In the genomic region with DNA sequence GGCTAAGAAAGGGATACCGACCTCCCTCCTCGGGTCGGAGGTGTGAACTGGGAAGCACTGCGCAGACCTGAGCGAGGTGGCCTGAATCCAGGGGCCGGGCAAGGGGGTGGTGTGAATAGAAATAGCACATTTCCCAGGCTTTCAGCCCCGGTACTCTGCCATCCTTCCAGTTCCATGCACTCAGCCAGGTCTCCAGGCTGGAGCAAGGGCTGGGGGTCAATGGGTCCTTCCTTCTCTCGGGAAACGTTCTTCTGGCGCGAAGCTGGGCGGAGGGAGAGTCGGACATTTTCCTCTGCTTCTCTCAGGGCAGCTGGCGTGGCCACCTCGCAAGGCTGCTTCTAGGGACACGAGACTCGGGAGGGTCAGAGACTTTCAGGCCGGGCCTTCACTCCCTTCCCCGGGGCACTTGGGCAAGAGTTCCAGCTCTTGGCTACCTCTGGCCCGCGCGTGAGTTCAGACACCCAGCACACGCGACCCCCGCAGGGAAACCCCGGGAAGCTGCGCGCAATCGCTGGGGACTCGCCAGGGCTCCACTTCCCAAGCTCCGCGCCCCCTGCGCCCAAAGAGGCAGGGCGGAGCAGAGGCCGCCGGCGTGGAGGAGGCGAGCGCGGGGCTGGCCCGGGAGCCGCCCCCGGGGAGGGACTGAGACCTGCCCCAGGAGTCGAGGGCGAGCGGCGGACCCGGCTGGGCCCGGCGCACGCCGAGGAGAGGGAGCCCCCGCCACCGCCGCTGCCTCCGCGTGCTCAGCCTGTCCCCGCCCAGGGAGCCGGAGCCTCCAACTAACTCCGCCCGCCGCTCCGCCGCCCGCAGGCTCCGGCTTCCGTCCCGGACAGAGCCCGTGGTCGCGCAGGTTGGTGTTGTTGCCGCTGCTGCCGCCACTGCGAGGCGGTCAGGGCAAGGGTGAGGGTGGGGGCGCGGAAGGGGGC, we compare ENCODE assay signal across 8 cellular contexts. TPM values are rescaled to one million over a fixed set of nuclear protein-coding genes. Genes with fewer than 3 reads are reported as not detected.
A peak's percentile ranks its signal among the peaks of the same experiment; 100 is the strongest.
DNase-seq lines count a peak whose midpoint lies in the region; ATAC-seq and TF ChIP-seq lines count a peak whose summit lies in the region.

Gene PAM, plus strand, starts transcription at position 807 of the 926 bp plus-strand sequence. CDS start 110,891 bp downstream, outside the sequence.

- peak within 1 kb of the TSS; percentile 73 for H3K4me3 ChIP-seq in Caco-2 (ENCODE audit: low read depth, low read length)

- no peaks in the 10 kb centered on the region for H3K27me3 Mint-ChIP-seq in Caco-2 (ENCODE audit: insufficient read depth, unreplicated experiment)
- H3K27me3 Mint-ChIP-seq in stimulated activated memory B cell treated with anti-CD40 and anti-IgM and Interleukin-4, amounts not matched to agents 10 μg/mL and 1 μg/mL and 100 μg/mL, for 72 hours, result peaks cover 33% of the 10 kb centered on the region

- peak within 1 kb of the TSS; percentile 97 for H3K4me3 Mint-ChIP-seq in Caco-2 (ENCODE audit: unreplicated experiment)
- H3K4me3 Mint-ChIP-seq in stimulated activated memory B cell treated with anti-CD40 and anti-IgM and Interleukin-4, amounts not matched to agents 10 μg/mL and 1 μg/mL and 100 μg/mL, for 72 hours, result peak within 1 kb of the TSS; percentile 98

- H3K9me3 Mint-ChIP-seq in Caco-2 (ENCODE audit: unreplicated experiment), result no peaks in the 10 kb centered on the region
- H3K9me3 Mint-ChIP-seq in stimulated activated memory B cell treated with anti-CD40 and anti-IgM and Interleukin-4, amounts not matched to agents 10 μg/mL and 1 μg/mL and 100 μg/mL, for 72 hours, result no peaks in the 10 kb centered on the region

- peaks cover 3% of the 10 kb centered on the region; the same call in 1 of the 2 replicates for H3K4me1 ChIP-seq in Caco-2

- no peaks in the 10 kb centered on the region for H3K4me1 Mint-ChIP-seq in Caco-2 (ENCODE audit: low read depth, unreplicated experiment)
- peaks cover 27% of the 10 kb centered on the region for H3K4me1 Mint-ChIP-seq in stimulated activated memory B cell treated with anti-CD40 and anti-IgM and Interleukin-4, amounts not matched to agents 10 μg/mL and 1 μg/mL and 100 μg/mL, for 72 hours

- H3K36me3 Mint-ChIP-seq in Caco-2 (ENCODE audit: insufficient read depth, unreplicated experiment), result peaks cover 9% of the 10 kb centered on the region
- H3K36me3 Mint-ChIP-seq in stimulated activated memory B cell treated with anti-CD40 and anti-IgM and Interleukin-4, amounts not matched to agents 10 μg/mL and 1 μg/mL and 100 μg/mL, for 72 hours, result no peaks in the 10 kb centered on the region

- DNase-seq in Caco-2, result peak; percentile 82 to 85
- DNase-seq in activated T-cell treated with anti-CD3 and anti-CD28 coated beads, Interleukin-2, amount 50 U/mL, for 1 hour, result peak; percentile 75
- DNase-seq in erythroblast (lab: John Stamatoyannopoulos, UW), result peak; percentile 76 to 78
- peak; percentile 83 for DNase-seq in myocyte (ENCODE audit: low read depth)

- intact Hi-C loops in Caco-2 (cut with micrococcal nuclease; ENCODE audit: unreplicated experiment), result loop anchor here (2.0 kb wide), 1 partner anchor 366 kb away; the partner anchor contains the start of genes GIN1 and PPIP5K2

- TSS peak; percentile 17 for BruUV-seq in Caco-2 (replicated peaks; lab: Mats Ljungman, UMichigan)

- H3K36me3 ChIP-seq in Caco-2 (ENCODE audit: control insufficient read depth, insufficient read depth, low read length), result no peaks in the 10 kb centered on the region

- peak within 1 kb of the TSS; percentile 93 for H3K27ac Mint-ChIP-seq in Caco-2 (ENCODE audit: unreplicated experiment)
- peak within 1 kb of the TSS; percentile 86 for H3K27ac Mint-ChIP-seq in stimulated activated memory B cell treated with anti-CD40 and anti-IgM and Interleukin-4, amounts not matched to agents 10 μg/mL and 1 μg/mL and 100 μg/mL, for 72 hours

- POLR2A ChIA-PET in Caco-2 (lab: Charles Lee), result interaction anchor here (0.7 kb wide), 1 partner anchor 666 kb away, joined by 3 read pairs; no protein-coding TSS in a partner anchor

- TF ChIP-seq POLR2A in erythroblast (IDR thresholded peaks at IDR 0.05; ENCODE audit: low read length), result no peak

- ATAC-seq in GM19463 (IDR thresholded peaks at IDR 0.05; ENCODE audit: unreplicated experiment), result peak; percentile 82
- peak; percentile 46 for ATAC-seq in HG03575 (IDR thresholded peaks at IDR 0.05; ENCODE audit: extremely low read depth, insufficient number of reproducible peaks, low FRiP score, unreplicated experiment)
- ATAC-seq in stimulated activated memory B cell treated with anti-CD40 and anti-IgM and Interleukin-4, amounts not matched to agents 10 μg/mL and 1 μg/mL and 100 μg/mL, for 72 hours, result peak; percentile 89

- no peaks in the 10 kb centered on the region for H3K9me3 ChIP-seq in Caco-2

- CTCF ChIA-PET in Caco-2 (lab: Charles Lee), result no interaction called here

- H3K27me3 ChIP-seq in Caco-2 (replicated peaks; ENCODE audit: control insufficient read depth, insufficient read depth, low read length), result no peaks in the 10 kb centered on the region

- TF ChIP-seq CTCF in Caco-2 (IDR thresholded peaks at IDR 0.05; ENCODE audit: insufficient read depth in 1 of 2, low read depth in 1 of 2, low read length in 1 of 2, severe bottlenecking in 1 of 2, unreplicated experiment in 1 of 2), result no peak

TF ChIP-seq in PFSK-1, 5 proteins besides CTCF, POLR2A, EP300 and RAD21:
- TF ChIP-seq FOXP2 (optimal IDR thresholded peaks at IDR 0.05; ENCODE audit: borderline replicate concordance, extremely low read depth, extremely low read length, insufficient read depth) (peak; percentile 26), SIN3A (IDR thresholded peaks at IDR 0.05; ENCODE audit: borderline replicate concordance, insufficient read depth, low read length) (no peak), TAF1 (IDR thresholded peaks at IDR 0.05; ENCODE audit: borderline replicate concordance, insufficient read depth, low read length) (no peak; the same call in 1 of the 2 replicates), POLR2AphosphoS5 (IDR thresholded peaks at IDR 0.05; ENCODE audit: low read depth, low read length) (0 out of 2 replicates have a peak, but pooled peaks have one; percentile 47)
- TF ChIP-seq, protein P1, sequence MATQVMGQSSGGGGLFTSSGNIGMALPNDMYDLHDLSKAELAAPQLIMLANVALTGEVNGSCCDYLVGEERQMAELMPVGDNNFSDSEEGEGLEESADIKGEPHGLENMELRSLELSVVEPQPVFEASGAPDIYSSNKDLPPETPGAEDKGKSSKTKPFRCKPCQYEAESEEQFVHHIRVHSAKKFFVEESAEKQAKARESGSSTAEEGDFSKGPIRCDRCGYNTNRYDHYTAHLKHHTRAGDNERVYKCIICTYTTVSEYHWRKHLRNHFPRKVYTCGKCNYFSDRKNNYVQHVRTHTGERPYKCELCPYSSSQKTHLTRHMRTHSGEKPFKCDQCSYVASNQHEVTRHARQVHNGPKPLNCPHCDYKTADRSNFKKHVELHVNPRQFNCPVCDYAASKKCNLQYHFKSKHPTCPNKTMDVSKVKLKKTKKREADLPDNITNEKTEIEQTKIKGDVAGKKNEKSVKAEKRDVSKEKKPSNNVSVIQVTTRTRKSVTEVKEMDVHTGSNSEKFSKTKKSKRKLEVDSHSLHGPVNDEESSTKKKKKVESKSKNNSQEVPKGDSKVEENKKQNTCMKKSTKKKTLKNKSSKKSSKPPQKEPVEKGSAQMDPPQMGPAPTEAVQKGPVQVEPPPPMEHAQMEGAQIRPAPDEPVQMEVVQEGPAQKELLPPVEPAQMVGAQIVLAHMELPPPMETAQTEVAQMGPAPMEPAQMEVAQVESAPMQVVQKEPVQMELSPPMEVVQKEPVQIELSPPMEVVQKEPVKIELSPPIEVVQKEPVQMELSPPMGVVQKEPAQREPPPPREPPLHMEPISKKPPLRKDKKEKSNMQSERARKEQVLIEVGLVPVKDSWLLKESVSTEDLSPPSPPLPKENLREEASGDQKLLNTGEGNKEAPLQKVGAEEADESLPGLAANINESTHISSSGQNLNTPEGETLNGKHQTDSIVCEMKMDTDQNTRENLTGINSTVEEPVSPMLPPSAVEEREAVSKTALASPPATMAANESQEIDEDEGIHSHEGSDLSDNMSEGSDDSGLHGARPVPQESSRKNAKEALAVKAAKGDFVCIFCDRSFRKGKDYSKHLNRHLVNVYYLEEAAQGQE (IDR thresholded peaks at IDR 0.05; ENCODE audit: insufficient read depth in 1 of 2, low read depth in 2 of 2, low read length in 2 of 2), result 0 out of 4 replicates have a peak, but pooled peaks of 1 of the 2 experiments have one; percentile 8

RNA-seq across cellular contexts. Expression of gene PAM, which starts in this region (rescaled TPM):
- 48.0 and 50.1 TPM in 2 replicates for total RNA-seq in Caco-2 (2022)
- 11.0 TPM for polyA plus RNA-seq in PFSK-1 (2012; ENCODE audit: insufficient read length, low read depth)
- 235 and 319 TPM in 2 replicates for total RNA-seq in myocyte
- polyA plus RNA-seq in myocyte (2012), result 216 TPM

Comparison
In these comparisons a context has a peak if more than half of its experiments do, and no peak if none do; other contexts are left out.
1. Peak in every context shown above with its lines: DNase-seq, ATAC-seq and H3K4me3 ChIP-seq.